In the genomic region with DNA sequence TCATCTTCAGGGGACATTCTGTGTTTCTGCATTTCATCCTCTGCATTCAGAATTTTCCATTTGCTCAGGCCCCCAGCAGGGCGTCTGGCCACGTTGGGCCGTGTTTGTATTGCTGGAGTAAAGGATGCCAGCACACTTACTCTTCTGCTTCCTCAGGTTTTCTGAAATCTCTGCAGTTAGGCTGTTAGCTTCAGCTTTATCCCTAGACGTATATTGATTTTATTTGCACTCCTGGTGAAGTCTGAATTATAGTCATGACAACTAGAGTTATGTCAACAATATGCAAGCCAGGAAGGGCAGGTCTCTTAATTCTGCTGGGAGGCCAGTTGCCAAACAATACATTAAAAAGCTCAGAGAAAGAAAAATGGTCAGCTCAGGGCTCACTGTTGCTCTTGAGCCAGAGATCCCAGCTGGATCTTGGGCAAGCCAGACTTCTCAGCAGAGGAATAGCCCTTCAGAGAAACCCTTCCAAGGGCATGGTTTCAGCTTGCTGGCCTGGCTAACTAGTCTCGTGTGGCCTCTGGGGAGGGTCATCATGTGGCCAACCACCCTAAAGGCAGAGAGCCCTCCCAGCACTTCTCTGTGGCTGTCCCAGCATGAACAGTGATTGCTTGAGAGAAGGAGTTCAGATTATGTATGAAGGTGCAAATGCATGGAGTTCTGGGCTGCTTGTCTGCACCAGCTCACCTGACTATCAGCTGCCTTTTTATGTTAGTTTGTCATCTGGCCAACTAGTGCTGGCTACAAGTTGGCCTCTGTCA, we compare ENCODE assay signal across 11 cellular contexts.
DNase-seq lines count a peak whose midpoint lies in the region; ATAC-seq and TF ChIP-seq lines count a peak whose summit lies in the region.
"Had no signal": no experiment of that assay in that cellular context is flagged by ENCODE, and none has a peak within 500 bp of the region (broad histone marks: within the 10 kb centered on the region; RNA-seq: fewer than 3 reads in every experiment).

No MANE protein-coding gene starts in this region.

- TF ChIP-seq CTCF in WTC11 (IDR thresholded peaks at IDR 0.05) (no peak), vagina (IDR thresholded peaks at IDR 0.05) (no peak), spleen (IDR thresholded peaks at IDR 0.05 in 8 of 11, conservative IDR thresholded peaks at IDR 0.05 in 3 of 11) (no peak)

- intact Hi-C loops in right cardiac atrium (cut with DNase I) (loop anchor here in 3 of 4 donors (5.0 kb wide), 1 partner anchor 183 kb away; no protein-coding TSS in a partner anchor), vagina (cut with DNase I) (no loop called here), spleen (cut with DNase I; ENCODE audit: low total_unique reads) (no loop called here)

- H3K27ac Mint-ChIP-seq in activated naive CD8-positive, alpha-beta T cell: peak overlapping the region; percentile 16
- no peak overlapping the region for H3K27ac Mint-ChIP-seq in activated naive CD8-positive, alpha-beta T cell treated with anti-CD3 and anti-CD28 coated beads, Interleukin-2, amount 50 U/mL, for 24 hours
- peak overlapping the region; percentile 30 for H3K27ac Mint-ChIP-seq in WTC11
- H3K27ac Mint-ChIP-seq: CD8-positive, alpha-beta T cell had no signal

- H3K4me1 Mint-ChIP-seq in activated naive CD8-positive, alpha-beta T cell (ENCODE audit: low read depth): peaks cover 11% of the 10 kb centered on the region
- peaks cover 2% of the 10 kb centered on the region for H3K4me1 Mint-ChIP-seq in activated naive CD8-positive, alpha-beta T cell treated with anti-CD3 and anti-CD28 coated beads, Interleukin-2, amount 50 U/mL, for 24 hours
- H3K4me1 Mint-ChIP-seq in WTC11: peaks cover 65% of the 10 kb centered on the region

- H3K36me3 Mint-ChIP-seq in activated naive CD8-positive, alpha-beta T cell: peaks cover 10% of the 10 kb centered on the region
- peaks cover 3% of the 10 kb centered on the region for H3K36me3 Mint-ChIP-seq in activated naive CD8-positive, alpha-beta T cell treated with anti-CD3 and anti-CD28 coated beads, Interleukin-2, amount 50 U/mL, for 24 hours (ENCODE audit: low read depth)
- H3K36me3 Mint-ChIP-seq in WTC11: 0 out of 2 replicates have a peak, but pooled peaks cover 3% of the 10 kb centered on the region

- POLR2A ChIA-PET in WTC11 (lab: Charles Lee): no interaction called here

- WGBS in right cardiac atrium: 33% methylated on average over 5 of the region's 5 CpGs
- WGBS in spleen, 5 donors: 70 to 80% (median 76%) methylated on average over 5 of the region's 5 CpGs

- no peak overlapping the region for H3K4me3 ChIP-seq in right cardiac atrium (ENCODE audit: low read length)
- H3K4me3 ChIP-seq in vagina: no peak overlapping the region
- H3K4me3 ChIP-seq in spleen: no peak overlapping the region
- H3K4me3 ChIP-seq: suprapubic skin had no signal

- CTCF ChIA-PET in WTC11 (lab: Charles Lee): interaction anchor here (0.7 to 2.2 kb wide), 9 partner anchors 13 to 292 kb away, joined by 3 to 10 read pairs (median 3); no protein-coding TSS in a partner anchor

- H3K27me3 Mint-ChIP-seq in activated naive CD8-positive, alpha-beta T cell: no peaks in the 10 kb centered on the region
- no peaks in the 10 kb centered on the region for H3K27me3 Mint-ChIP-seq in activated naive CD8-positive, alpha-beta T cell treated with anti-CD3 and anti-CD28 coated beads, Interleukin-2, amount 50 U/mL, for 24 hours
- no peaks in the 10 kb centered on the region for H3K27me3 Mint-ChIP-seq in WTC11 (ENCODE audit: low read depth)

- H3K4me1 ChIP-seq in right cardiac atrium (ENCODE audit: control insufficient read depth, insufficient read depth, low read length) (peaks cover 2% of the 10 kb centered on the region), vagina (peaks cover 24% of the 10 kb centered on the region), spleen (peaks cover 0 to 6% (median 0%) of the 10 kb centered on the region in 6 donors)

- H3K4me3 Mint-ChIP-seq in activated naive CD8-positive, alpha-beta T cell: no peak overlapping the region
- H3K4me3 Mint-ChIP-seq in activated naive CD8-positive, alpha-beta T cell treated with anti-CD3 and anti-CD28 coated beads, Interleukin-2, amount 50 U/mL, for 24 hours: no peak overlapping the region
- H3K4me3 Mint-ChIP-seq in WTC11: no peak overlapping the region
- H3K4me3 Mint-ChIP-seq: CD8-positive, alpha-beta T cell had no signal

- TF ChIP-seq POLR2A in vagina (IDR thresholded peaks at IDR 0.05): no peak
- TF ChIP-seq POLR2A in spleen (IDR thresholded peaks at IDR 0.05): no peak

- H3K36me3 ChIP-seq in vagina (no peaks in the 10 kb centered on the region), spleen (no peaks in the 10 kb centered on the region)
- H3K36me3 ChIP-seq: suprapubic skin had no signal

- no peaks in the 10 kb centered on the region for H3K27me3 ChIP-seq in right cardiac atrium (ENCODE audit: control insufficient read depth, insufficient read depth)
- no peaks in the 10 kb centered on the region for H3K27me3 ChIP-seq in vagina
- H3K27me3 ChIP-seq in spleen (replicated peaks in 1 of 7): no peaks in the 10 kb centered on the region
- H3K27me3 ChIP-seq: suprapubic skin had no signal

- no peak for ATAC-seq in activated naive CD8-positive, alpha-beta T cell treated with anti-CD3 and anti-CD28 coated beads, Interleukin-2, amount 50 U/mL, for 24 hours
- no peak for ATAC-seq in WTC11
- ATAC-seq in right cardiac atrium: peak; percentile 61 to 73
- ATAC-seq: CD8-positive, alpha-beta T cell had no signal

- no peaks in the 10 kb centered on the region for H3K9me3 ChIP-seq in right cardiac atrium (ENCODE audit: control insufficient read depth, low read length)
- no peaks in the 10 kb centered on the region for H3K9me3 ChIP-seq in vagina
- H3K9me3 ChIP-seq in spleen: no peaks in the 10 kb centered on the region
- H3K9me3 ChIP-seq: suprapubic skin had no signal

- H3K9me3 Mint-ChIP-seq in activated naive CD8-positive, alpha-beta T cell (ENCODE audit: low read depth): no peaks in the 10 kb centered on the region
- no peaks in the 10 kb centered on the region for H3K9me3 Mint-ChIP-seq in activated naive CD8-positive, alpha-beta T cell treated with anti-CD3 and anti-CD28 coated beads, Interleukin-2, amount 50 U/mL, for 24 hours
- no peaks in the 10 kb centered on the region for H3K9me3 Mint-ChIP-seq in WTC11
- H3K9me3 Mint-ChIP-seq: CD8-positive, alpha-beta T cell had no signal

- H3K27ac ChIP-seq in right cardiac atrium (ENCODE audit: low read length) (no peak overlapping the region), vagina (peak overlapping the region; percentile 4), spleen (no peak overlapping the region)
- H3K27ac ChIP-seq: suprapubic skin had no signal

- no peak for DNase-seq in activated naive CD8-positive, alpha-beta T cell treated with anti-CD3 and anti-CD28 coated beads, Interleukin-2, amount 50 U/mL, for 24 hours
- DNase-seq in WTC11 (ENCODE audit: low spot score) (no peak), right cardiac atrium (peak in 2 of 3 donors; percentile 67 to 75), vagina (ENCODE audit: extremely low spot score in 2 of 2) (no peak), A172 (ENCODE audit: low spot score) (no peak), EL (no peak), spleen (no peak)
- DNase-seq: activated naive CD4-positive, alpha-beta T cell; CD8-positive, alpha-beta T cell had no signal

TF ChIP-seq in WTC11, 78 proteins besides CTCF, POLR2A, EP300 and RAD21:
- no peak for TF ChIP-seq SMAD3 (CRISPR knock-in tag; IDR thresholded peaks at IDR 0.05; ENCODE audit: borderline replicate concordance)
- TF ChIP-seq, protein P1, sequence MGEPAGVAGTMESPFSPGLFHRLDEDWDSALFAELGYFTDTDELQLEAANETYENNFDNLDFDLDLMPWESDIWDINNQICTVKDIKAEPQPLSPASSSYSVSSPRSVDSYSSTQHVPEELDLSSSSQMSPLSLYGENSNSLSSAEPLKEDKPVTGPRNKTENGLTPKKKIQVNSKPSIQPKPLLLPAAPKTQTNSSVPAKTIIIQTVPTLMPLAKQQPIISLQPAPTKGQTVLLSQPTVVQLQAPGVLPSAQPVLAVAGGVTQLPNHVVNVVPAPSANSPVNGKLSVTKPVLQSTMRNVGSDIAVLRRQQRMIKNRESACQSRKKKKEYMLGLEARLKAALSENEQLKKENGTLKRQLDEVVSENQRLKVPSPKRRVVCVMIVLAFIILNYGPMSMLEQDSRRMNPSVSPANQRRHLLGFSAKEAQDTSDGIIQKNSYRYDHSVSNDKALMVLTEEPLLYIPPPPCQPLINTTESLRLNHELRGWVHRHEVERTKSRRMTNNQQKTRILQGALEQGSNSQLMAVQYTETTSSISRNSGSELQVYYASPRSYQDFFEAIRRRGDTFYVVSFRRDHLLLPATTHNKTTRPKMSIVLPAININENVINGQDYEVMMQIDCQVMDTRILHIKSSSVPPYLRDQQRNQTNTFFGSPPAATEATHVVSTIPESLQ (CRISPR knock-in tag; IDR thresholded peaks at IDR 0.05): no peak
- TF ChIP-seq OVOL2 (CRISPR knock-in tag; IDR thresholded peaks at IDR 0.05; ENCODE audit: borderline replicate concordance): no peak
- TF ChIP-seq ELF4 (CRISPR knock-in tag; IDR thresholded peaks at IDR 0.05; ENCODE audit: low read depth): no peak
- TF ChIP-seq FOXJ3 (CRISPR knock-in tag; IDR thresholded peaks at IDR 0.05; ENCODE audit: borderline replicate concordance): no peak

Comparison
In these comparisons a context has a peak if more than half of its experiments do, and no peak if none do; other contexts are left out.
1. ATAC-seq: peak in right cardiac atrium (2 of 2); none in activated naive CD8-positive, alpha-beta T cell treated with anti-CD3 and anti-CD28 coated beads, Interleukin-2, amount 50 U/mL, for 24 hours (single experiment) and WTC11 (single experiment).
2. DNase-seq: peak in right cardiac atrium (2 of 3); none in activated naive CD8-positive, alpha-beta T cell treated with anti-CD3 and anti-CD28 coated beads, Interleukin-2, amount 50 U/mL, for 24 hours (single experiment), WTC11 (single experiment), vagina (0 of 2), A172 (single experiment), EL (single experiment) and spleen (single experiment).
3. intact Hi-C loops: an anchor here in right cardiac atrium (5.0 kb wide); none called in vagina and spleen.